ENCODE assay signal across 20 cellular contexts in genomic region chr21:40851749-40852148, GRCh38. TPM values are rescaled to one million over a fixed set of nuclear protein-coding genes. Genes with fewer than 3 reads are reported as not detected.
A peak's percentile ranks its signal among the peaks of the same experiment; 100 is the strongest.
DNase-seq lines count a peak whose midpoint lies in the region; ATAC-seq and TF ChIP-seq lines count a peak whose summit lies in the region.
"Had no signal": no experiment of that assay in that cellular context is flagged by ENCODE, and none has a peak within 500 bp of the region (broad histone marks: within the 10 kb centered on the region; RNA-seq: fewer than 3 reads in every experiment).

No MANE protein-coding gene starts in this region.

- no peak overlapping the region for H2BK5ac ChIP-seq in trophoblast cell (ENCODE audit: low read depth, low read length, poor library complexity)

- H3K79me1 ChIP-seq in trophoblast cell (ENCODE audit: low read length) = no peaks in the 10 kb centered on the region

- WGBS in esophagus muscularis mucosa = 80% methylated on average over 2 of the region's 2 CpGs
- no CpG with 5 or more reads among the region's 2 CpGs for WGBS in trophoblast cell (ENCODE audit: extremely low coverage, insufficient coverage, insufficient read length)

- H3K9me3 Mint-ChIP-seq in stimulated activated memory B cell treated with anti-CD40 and anti-IgM and Interleukin-4, amounts not matched to agents 10 μg/mL and 1 μg/mL and 100 μg/mL, for 72 hours = peaks cover 4% of the 10 kb centered on the region

- no peak overlapping the region for H3K9ac ChIP-seq in trophoblast cell (ENCODE audit: low read length)
- H3K9ac ChIP-seq: BLaER1 had no signal

- no peak overlapping the region for H4K8ac ChIP-seq in trophoblast cell (ENCODE audit: low read depth, low read length)

- ATAC-seq in stimulated activated memory B cell treated with anti-CD40 and anti-IgM and Interleukin-4, amounts not matched to agents 10 μg/mL and 1 μg/mL and 100 μg/mL, for 72 hours = no peak

- no peak overlapping the region for H4K12ac ChIP-seq in trophoblast cell (ENCODE audit: low read depth, low read length)

- H3K4me3 Mint-ChIP-seq in stimulated activated memory B cell treated with anti-CD40 and anti-IgM and Interleukin-4, amounts not matched to agents 10 μg/mL and 1 μg/mL and 100 μg/mL, for 72 hours = no peak overlapping the region
- H3K4me3 Mint-ChIP-seq: CD14-positive monocyte; CD4-positive, alpha-beta memory T cell; CD4-positive, CD25-positive, alpha-beta regulatory T cell; CD8-positive, alpha-beta memory T cell had no signal

- H3K4me3 ChIP-seq in esophagus muscularis mucosa (no peak overlapping the region), trophoblast cell (ENCODE audit: low read depth, low read length) (peak overlapping the region; percentile 7), left ventricle myocardium inferior (no peak overlapping the region)
- H3K4me3 ChIP-seq: BLaER1 had no signal

- H3K4ac ChIP-seq in trophoblast cell (ENCODE audit: low read depth, low read length) = no peak overlapping the region

- peaks cover 0 to 25% (median 5%) of the 10 kb centered on the region in 4 donors for H3K27me3 ChIP-seq in esophagus muscularis mucosa
- H3K27me3 ChIP-seq in trophoblast cell (ENCODE audit: insufficient read depth, low read length) = peaks cover 9% of the 10 kb centered on the region
- peaks cover 48% of the 10 kb centered on the region for H3K27me3 ChIP-seq in left ventricle myocardium inferior (ENCODE audit: low read depth)
- H3K27me3 ChIP-seq: BE2C, BLaER1 had no signal

- no peaks in the 10 kb centered on the region for H3K4me1 Mint-ChIP-seq in stimulated activated memory B cell treated with anti-CD40 and anti-IgM and Interleukin-4, amounts not matched to agents 10 μg/mL and 1 μg/mL and 100 μg/mL, for 72 hours
- H3K4me1 Mint-ChIP-seq: CD14-positive monocyte had no signal

- no peak overlapping the region for H4K91ac ChIP-seq in trophoblast cell (ENCODE audit: low read depth, low read length)

- DNase-seq in esophagus muscularis mucosa (ENCODE audit: extremely low spot score) = peak; percentile 64
- DNase-seq in trophoblast cell = no peak
- DNase-seq in left ventricle myocardium inferior = no peak
- DNase-seq: 8988T; ACHN; BE2C; C1 segment of cervical spinal cord; CD4-positive, alpha-beta memory T cell; CD4-positive, CD25-positive, alpha-beta regulatory T cell; CD8-positive, alpha-beta memory T cell; COR-L47; DMS 273 treated with DMSO at 0.1 percent for 48 hours; DMS79 treated with DMSO at 0.1 percent for 48 hours; GF-D8 had no signal

- H3K36me3 Mint-ChIP-seq in stimulated activated memory B cell treated with anti-CD40 and anti-IgM and Interleukin-4, amounts not matched to agents 10 μg/mL and 1 μg/mL and 100 μg/mL, for 72 hours = no peaks in the 10 kb centered on the region
- H3K36me3 Mint-ChIP-seq: CD4-positive, alpha-beta memory T cell; CD4-positive, CD25-positive, alpha-beta regulatory T cell; CD8-positive, alpha-beta memory T cell had no signal

- no peak overlapping the region for H2BK12ac ChIP-seq in trophoblast cell (ENCODE audit: low read length)

- no peaks in the 10 kb centered on the region for H3K79me2 ChIP-seq in trophoblast cell (ENCODE audit: control insufficient read depth, insufficient read depth, low read length, poor library complexity)

- no peak overlapping the region for H3K4me2 ChIP-seq in trophoblast cell (ENCODE audit: low read length)
- H3K4me2 ChIP-seq: BLaER1 had no signal

- H3K4me1 ChIP-seq in esophagus muscularis mucosa (peaks cover 0 to 4% (median 4%) of the 10 kb centered on the region in 4 donors), trophoblast cell (ENCODE audit: control insufficient read depth in 1 of 2, insufficient read depth in 2 of 2, low read length in 2 of 2) (peaks cover 0 to 2% of the 10 kb centered on the region in 2 experiments), left ventricle myocardium inferior (no peaks in the 10 kb centered on the region)
- H3K4me1 ChIP-seq: BE2C had no signal

- no peak overlapping the region for H2AK5ac ChIP-seq in trophoblast cell (ENCODE audit: low read length)

- intact Hi-C loops in esophagus muscularis mucosa (cut with DNase I) (no loop called here), left ventricle myocardium inferior (cut with micrococcal nuclease) (no loop called here)

- no peak overlapping the region for H3K14ac ChIP-seq in trophoblast cell (ENCODE audit: low read length)

- H3K36me3 ChIP-seq in esophagus muscularis mucosa = no peaks in the 10 kb centered on the region
- peaks cover 0 to 3% of the 10 kb centered on the region in 2 experiments for H3K36me3 ChIP-seq in trophoblast cell (ENCODE audit: control insufficient read depth in 1 of 2, insufficient read depth in 2 of 2, low read length in 2 of 2)
- no peaks in the 10 kb centered on the region for H3K36me3 ChIP-seq in left ventricle myocardium inferior
- H3K36me3 ChIP-seq: BE2C, BLaER1 had no signal

- H2AFZ ChIP-seq in trophoblast cell (ENCODE audit: insufficient read depth, low read length, poor library complexity) = no peak overlapping the region

- TF ChIP-seq CTCF in 22Rv1 (IDR thresholded peaks at IDR 0.05) (no peak), esophagus muscularis mucosa (IDR thresholded peaks at IDR 0.05) (no peak), left ventricle myocardium inferior (IDR thresholded peaks at IDR 0.05; ENCODE audit: borderline replicate concordance) (no peak)

- no peaks in the 10 kb centered on the region for H3K27me3 Mint-ChIP-seq in stimulated activated memory B cell treated with anti-CD40 and anti-IgM and Interleukin-4, amounts not matched to agents 10 μg/mL and 1 μg/mL and 100 μg/mL, for 72 hours

- H3K27ac Mint-ChIP-seq in stimulated activated memory B cell treated with anti-CD40 and anti-IgM and Interleukin-4, amounts not matched to agents 10 μg/mL and 1 μg/mL and 100 μg/mL, for 72 hours = no peak overlapping the region
- H3K27ac Mint-ChIP-seq: CD14-positive monocyte; CD4-positive, alpha-beta memory T cell; CD4-positive, CD25-positive, alpha-beta regulatory T cell; CD8-positive, alpha-beta memory T cell had no signal

- TF ChIP-seq EP300 in esophagus muscularis mucosa (IDR thresholded peaks at IDR 0.05) = no peak

- no peak for TF ChIP-seq POLR2A in esophagus muscularis mucosa (IDR thresholded peaks at IDR 0.05; ENCODE audit: low read depth)

- H3K27ac ChIP-seq in 22Rv1 (0 out of 2 replicates have a peak overlapping the region, but pooled peaks have one; percentile 4), esophagus muscularis mucosa (replicated peaks in 1 of 4) (no peak overlapping the region), trophoblast cell (ENCODE audit: low read depth, low read length) (no peak overlapping the region), left ventricle myocardium inferior (replicated peaks) (no peak overlapping the region)
- H3K27ac ChIP-seq: BLaER1 had no signal

- no peak overlapping the region for H3K23ac ChIP-seq in trophoblast cell (ENCODE audit: low read length)

- H2BK120ac ChIP-seq in trophoblast cell (ENCODE audit: insufficient read depth, low read length, poor library complexity) = no peak overlapping the region

- H3K18ac ChIP-seq in trophoblast cell (ENCODE audit: low read length) = no peak overlapping the region

- H3K9me3 ChIP-seq in esophagus muscularis mucosa (no peaks in the 10 kb centered on the region), trophoblast cell (ENCODE audit: insufficient read depth, low read depth, low read length) (peaks cover 4% of the 10 kb centered on the region), left ventricle myocardium inferior (replicated peaks) (no peaks in the 10 kb centered on the region)
- H3K9me3 ChIP-seq: BE2C had no signal

RNA-seq across cellular contexts. Expression of gene DSCAM, which starts 4.8 kb away (rescaled TPM):
- total RNA-seq in esophagus muscularis mucosa (under 1 TPM in 3 of 4 donors, not detected in 1; 0.06 to 0.42 (median 0.17) TPM), left ventricle myocardium inferior (not detected)
- under 0.01 TPM in 1 of 2 replicates, not detected in the other for polyA plus RNA-seq in trophoblast cell (2013)
- total RNA-seq: A673; CD4-positive, alpha-beta memory T cell; CD4-positive, CD25-positive, alpha-beta regulatory T cell; CD8-positive, alpha-beta memory T cell had no signal
- polyA plus RNA-seq: AG04450; CD14-positive monocyte; CD4-positive, alpha-beta memory T cell; CD4-positive, CD25-positive, alpha-beta regulatory T cell; CD8-positive, alpha-beta memory T cell had no signal
